Comparison of ENCODE assay signal across 8 cellular contexts in genomic region chr3:146159616-146160232, GRCh38. TPM values are rescaled to one million over a fixed set of nuclear protein-coding genes. Genes with fewer than 3 reads are reported as not detected.
DNase-seq lines count a peak whose midpoint lies in the region; FAIRE-seq and TF ChIP-seq lines count a peak whose summit lies in the region.

No MANE protein-coding gene starts in this region.

- peaks cover 87% of the 10 kb centered on the region for H3K79me2 ChIP-seq in endothelial cell of umbilical vein (ENCODE audit: control insufficient read depth, insufficient read depth, low read length)

- H3K9me1 ChIP-seq in endothelial cell of umbilical vein (replicated peaks; ENCODE audit: control insufficient read depth, extremely low read depth, insufficient read depth, low read length), result no peaks in the 10 kb centered on the region

- no peaks in the 10 kb centered on the region for H3K36me3 ChIP-seq in CD4-positive, alpha-beta memory T cell (ENCODE audit: insufficient read depth, low read length)
- H3K36me3 ChIP-seq in NT2/D1 (ENCODE audit: insufficient read depth, insufficient read length, low read length), result no peaks in the 10 kb centered on the region
- no peaks in the 10 kb centered on the region for H3K36me3 ChIP-seq in endothelial cell of umbilical vein (ENCODE audit: control insufficient read depth in 2 of 2, extremely low read depth in 1 of 2, insufficient read depth in 2 of 2, low read length in 2 of 2)
- H3K36me3 ChIP-seq in neuron (ENCODE audit: insufficient read depth, low read length), result no peaks in the 10 kb centered on the region

- intact Hi-C loops in CD4-positive, alpha-beta memory T cell (cut with micrococcal nuclease), result no loop called here
- intact Hi-C loops in endothelial cell of umbilical vein (cut with micrococcal nuclease), result loop anchor here (1.0 to 2.0 kb wide), 8 partner anchors 27 to 347 kb away; partner anchors contain the start of gene PLSCR4

- TF ChIP-seq POLR2A in endothelial cell of umbilical vein (IDR thresholded peaks at IDR 0.05; ENCODE audit: low read depth, low read length), result no peak

- no peaks in the 10 kb centered on the region for H3K4me1 ChIP-seq in CD4-positive, alpha-beta memory T cell (ENCODE audit: insufficient read depth, low read length)
- H3K4me1 ChIP-seq in NT2/D1 (ENCODE audit: insufficient read depth, insufficient read length) (peaks cover 2% of the 10 kb centered on the region), endothelial cell of umbilical vein (ENCODE audit: control insufficient read depth, extremely low read depth, insufficient read depth, low read length) (peaks cover 63% of the 10 kb centered on the region), neuron (ENCODE audit: insufficient read depth, low read length) (no peaks in the 10 kb centered on the region)

- BruUV-seq in endothelial cell of umbilical vein (replicated peaks; lab: Mats Ljungman, UMichigan), result no TSS peak

- no peak for FAIRE-seq in endothelial cell of umbilical vein (lab: Jason Lieb, UNC)

- no peaks in the 10 kb centered on the region for H3K36me3 Mint-ChIP-seq in CD4-positive, alpha-beta memory T cell

- peaks cover 27% of the 10 kb centered on the region in 2 donors for H3K27me3 Mint-ChIP-seq in CD4-positive, alpha-beta memory T cell

- H3K27ac Mint-ChIP-seq in CD4-positive, alpha-beta memory T cell, result peak overlapping the region in 1 of 7 donors; percentile 6

- H3K27ac ChIP-seq in CD4-positive, alpha-beta memory T cell (ENCODE audit: low read depth, low read length), result no peak overlapping the region
- H3K27ac ChIP-seq in endothelial cell of umbilical vein (ENCODE audit: insufficient read depth, low read depth, low read length), result peak overlapping the region; percentile 90

- POLR2A ChIA-PET in CD4-positive, alpha-beta memory T cell (lab: Charles Lee; ENCODE audit: partially characterized antibody), result no interaction called here
- POLR2A ChIA-PET in endothelial cell of umbilical vein (lab: Charles Lee), result interaction anchor here (1.2 to 3.3 kb wide), 4 partner anchors 18 to 94 kb away, joined by 3 to 42 read pairs (median 12); no protein-coding TSS in a partner anchor

- dilution Hi-C loops in endothelial cell of umbilical vein (cut with MboI; ENCODE audit: extremely low pct_ligation_motif_present, low sequenced_read_pairs), result no loop called here

- peak overlapping the region; percentile 93 for H3K4me2 ChIP-seq in endothelial cell of umbilical vein (ENCODE audit: insufficient read depth, low read length)

- H3K4me1 Mint-ChIP-seq in CD4-positive, alpha-beta memory T cell, result peaks cover 7 to 22% (median 10%) of the 10 kb centered on the region in 4 donors

- H2AFZ ChIP-seq in endothelial cell of umbilical vein (ENCODE audit: low read depth, low read length) (no peak overlapping the region), neuron (ENCODE audit: low read depth, low read length) (peak overlapping the region; percentile 97)

- H3K4me3 Mint-ChIP-seq in CD4-positive, alpha-beta memory T cell, result peak overlapping the region in 6 of 8 donors; percentile 29 to 77 (median 71)

- CTCF ChIA-PET in CD4-positive, alpha-beta memory T cell (lab: Charles Lee; ENCODE audit: partially characterized antibody), result interaction anchor here (2.0 kb wide), 1 partner anchor 30 kb away, joined by 4 read pairs; no protein-coding TSS in a partner anchor
- CTCF ChIA-PET in endothelial cell of umbilical vein (lab: Charles Lee), result interaction anchor here (0.7 to 8.3 kb wide), 16 partner anchors 11 to 383 kb away, joined by 3 to 115 read pairs (median 5); no protein-coding TSS in a partner anchor

- peaks cover 2% of the 10 kb centered on the region for H4K20me1 ChIP-seq in endothelial cell of umbilical vein (replicated peaks; ENCODE audit: control insufficient read depth, extremely low read depth, insufficient read depth, low read length)

- H3K27me3 ChIP-seq in CD4-positive, alpha-beta memory T cell (ENCODE audit: insufficient read depth, low read length), result peaks cover 4% of the 10 kb centered on the region
- H3K27me3 ChIP-seq in NT2/D1 (ENCODE audit: insufficient read depth, insufficient read length), result no peaks in the 10 kb centered on the region
- H3K27me3 ChIP-seq in endothelial cell of umbilical vein (ENCODE audit: control insufficient read depth in 2 of 2, insufficient read depth in 2 of 2, low read length in 2 of 2), result no peaks in the 10 kb centered on the region
- H3K27me3 ChIP-seq in neuron (ENCODE audit: insufficient read depth, low read length), result no peaks in the 10 kb centered on the region

- DNase-seq in CD4-positive, alpha-beta memory T cell, result no peak
- no peak for DNase-seq in NT2/D1 (ENCODE audit: low read depth, low spot score)
- no peak for DNase-seq in endothelial cell of umbilical vein (ENCODE audit: low read depth, low spot score)
- no peak for DNase-seq in mucosa of gallbladder (ENCODE audit: low spot score)
- no peak for DNase-seq in UCSD-AML1 (lab: John Stamatoyannopoulos, UW; ENCODE audit: unreplicated experiment)
- DNase-seq in LoVo (ENCODE audit: low spot score), result no peak
- no peak for DNase-seq in stimulated activated CD4-positive, alpha-beta T cell treated with anti-CD3 and anti-CD28 coated beads, Interleukin-2, amount 100 ng/mL, for 24 hours

- H3K9ac ChIP-seq in NT2/D1 (ENCODE audit: insufficient read length, low read depth), result peak overlapping the region; percentile 50
- peak overlapping the region; percentile 93 for H3K9ac ChIP-seq in endothelial cell of umbilical vein (replicated peaks; ENCODE audit: extremely low read depth, insufficient read depth, low read length)

- no peak overlapping the region for H3K4me3 ChIP-seq in CD4-positive, alpha-beta memory T cell (ENCODE audit: low read length in 2 of 2)
- peak overlapping the region; percentile 65 for H3K4me3 ChIP-seq in NT2/D1 (ENCODE audit: insufficient read length, low read depth)
- peak overlapping the region; percentile 55 to 94 (median 80) for H3K4me3 ChIP-seq in endothelial cell of umbilical vein (replicated peaks in 1 of 3; ENCODE audit: insufficient read depth in 1 of 3, low read depth in 1 of 3, low read length in 3 of 3)
- H3K4me3 ChIP-seq in neuron (ENCODE audit: low read length), result peak overlapping the region; percentile 56

- H3K9me3 ChIP-seq in CD4-positive, alpha-beta memory T cell (ENCODE audit: control insufficient read depth in 1 of 2, low read length in 2 of 2), result no peaks in the 10 kb centered on the region
- H3K9me3 ChIP-seq in NT2/D1 (ENCODE audit: insufficient read depth, low read length), result no peaks in the 10 kb centered on the region
- no peaks in the 10 kb centered on the region for H3K9me3 ChIP-seq in endothelial cell of umbilical vein (replicated peaks; ENCODE audit: control insufficient read depth, insufficient read depth, low read length)
- no peaks in the 10 kb centered on the region for H3K9me3 ChIP-seq in neuron (ENCODE audit: low read length)

- TF ChIP-seq CTCF in endothelial cell of umbilical vein (IDR thresholded peaks at IDR 0.05; ENCODE audit: extremely low read depth in 1 of 2, insufficient read depth in 1 of 2, low read depth in 1 of 2, low read length in 2 of 2), result no peak

- peaks cover 0 to 4% (median 1%) of the 10 kb centered on the region in 8 donors for H3K9me3 Mint-ChIP-seq in CD4-positive, alpha-beta memory T cell

TF ChIP-seq in endothelial cell of umbilical vein, 7 proteins besides CTCF, POLR2A, EP300 and RAD21:
- TF ChIP-seq MAX (IDR thresholded peaks at IDR 0.05; ENCODE audit: insufficient read depth, insufficient read length) (no peak), GATA2 (IDR thresholded peaks at IDR 0.05; ENCODE audit: insufficient read depth, insufficient read length, low read depth, low read length) (no peak), EZH2 (IDR thresholded peaks at IDR 0.05; ENCODE audit: borderline replicate concordance, low read depth, low read length, severe bottlenecking) (no peak)
TF ChIP-seq in endothelial cell of umbilical vein: peak in this region for 0.

RNA-seq across cellular contexts. Expression of gene PLOD2, which starts 1.3 kb away (rescaled TPM):
- total RNA-seq in CD4-positive, alpha-beta memory T cell, result not detected
- polyA plus RNA-seq in CD4-positive, alpha-beta memory T cell, result not detected
- total RNA-seq in endothelial cell of umbilical vein, result 193 and 228 TPM in 2 replicates
- polyA plus RNA-seq in endothelial cell of umbilical vein, result 22.6 and 36.1 TPM in 2 replicates
- 46.7 and 47.7 TPM in 2 replicates for polyA plus RNA-seq in endothelial cell of umbilical vein (2011; cell fraction: cytosol; rRNA removed)
- polyA plus RNA-seq in endothelial cell of umbilical vein (2011; cell fraction: nucleus; rRNA removed), result 85.2 and 127 TPM in 2 replicates
- polyA plus RNA-seq in endothelial cell of umbilical vein (2012), result 286 and 373 TPM in 2 replicates
- 64.7 and 67.6 TPM in 2 replicates for polyA minus RNA-seq in endothelial cell of umbilical vein
- polyA minus RNA-seq in endothelial cell of umbilical vein (2011; cell fraction: cytosol; rRNA and poly(A)+ RNA removed), result 5.3 TPM
- 176 and 243 TPM in 2 replicates for polyA minus RNA-seq in endothelial cell of umbilical vein (2011; cell fraction: nucleus; rRNA and poly(A)+ RNA removed)
- 72.8 TPM for total RNA-seq in mucosa of gallbladder

Comparison
In these comparisons a context has a peak if more than half of its experiments do, and no peak if none do; other contexts are left out.
1. H3K4me3 ChIP-seq: peak in NT2/D1 (single experiment), endothelial cell of umbilical vein (3 of 3) and neuron (single experiment); none in CD4-positive, alpha-beta memory T cell (0 of 2).
2. RNA of gene PLOD2, which starts 1.3 kb away (total RNA-seq): 193 to 228 TPM in endothelial cell of umbilical vein and 72.8 TPM in mucosa of gallbladder (single experiment); not detected in CD4-positive, alpha-beta memory T cell; every median in the first group is over 10 times any median in the second.